ENCODE assay signal across 1 cellular context in the genomic region with DNA sequence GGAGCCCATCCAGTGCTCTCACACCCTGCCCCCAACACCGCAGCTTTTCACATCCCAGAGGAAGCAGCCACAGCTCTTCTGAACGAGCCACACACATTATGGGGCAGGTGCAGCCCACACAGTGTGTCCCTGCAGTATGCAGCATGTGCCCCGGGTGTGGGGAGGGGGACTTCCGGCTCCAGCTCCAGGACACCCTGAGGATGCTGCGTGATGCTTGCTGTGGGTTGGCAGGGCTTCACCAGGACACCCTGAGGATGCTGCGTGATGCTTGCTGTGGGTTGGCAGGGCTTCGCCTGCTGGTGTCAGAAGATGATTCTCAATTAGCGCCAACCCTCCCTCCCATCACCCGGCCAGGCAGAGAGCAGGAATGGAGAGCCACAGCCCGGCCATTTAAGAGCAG.
TF ChIP-seq lines count a peak whose summit lies in the region.

No MANE protein-coding gene starts in this region.

TF ChIP-seq in GM23338, 12 proteins besides CTCF, POLR2A, EP300 and RAD21 (continued from another document):
- TF ChIP-seq, protein P1, sequence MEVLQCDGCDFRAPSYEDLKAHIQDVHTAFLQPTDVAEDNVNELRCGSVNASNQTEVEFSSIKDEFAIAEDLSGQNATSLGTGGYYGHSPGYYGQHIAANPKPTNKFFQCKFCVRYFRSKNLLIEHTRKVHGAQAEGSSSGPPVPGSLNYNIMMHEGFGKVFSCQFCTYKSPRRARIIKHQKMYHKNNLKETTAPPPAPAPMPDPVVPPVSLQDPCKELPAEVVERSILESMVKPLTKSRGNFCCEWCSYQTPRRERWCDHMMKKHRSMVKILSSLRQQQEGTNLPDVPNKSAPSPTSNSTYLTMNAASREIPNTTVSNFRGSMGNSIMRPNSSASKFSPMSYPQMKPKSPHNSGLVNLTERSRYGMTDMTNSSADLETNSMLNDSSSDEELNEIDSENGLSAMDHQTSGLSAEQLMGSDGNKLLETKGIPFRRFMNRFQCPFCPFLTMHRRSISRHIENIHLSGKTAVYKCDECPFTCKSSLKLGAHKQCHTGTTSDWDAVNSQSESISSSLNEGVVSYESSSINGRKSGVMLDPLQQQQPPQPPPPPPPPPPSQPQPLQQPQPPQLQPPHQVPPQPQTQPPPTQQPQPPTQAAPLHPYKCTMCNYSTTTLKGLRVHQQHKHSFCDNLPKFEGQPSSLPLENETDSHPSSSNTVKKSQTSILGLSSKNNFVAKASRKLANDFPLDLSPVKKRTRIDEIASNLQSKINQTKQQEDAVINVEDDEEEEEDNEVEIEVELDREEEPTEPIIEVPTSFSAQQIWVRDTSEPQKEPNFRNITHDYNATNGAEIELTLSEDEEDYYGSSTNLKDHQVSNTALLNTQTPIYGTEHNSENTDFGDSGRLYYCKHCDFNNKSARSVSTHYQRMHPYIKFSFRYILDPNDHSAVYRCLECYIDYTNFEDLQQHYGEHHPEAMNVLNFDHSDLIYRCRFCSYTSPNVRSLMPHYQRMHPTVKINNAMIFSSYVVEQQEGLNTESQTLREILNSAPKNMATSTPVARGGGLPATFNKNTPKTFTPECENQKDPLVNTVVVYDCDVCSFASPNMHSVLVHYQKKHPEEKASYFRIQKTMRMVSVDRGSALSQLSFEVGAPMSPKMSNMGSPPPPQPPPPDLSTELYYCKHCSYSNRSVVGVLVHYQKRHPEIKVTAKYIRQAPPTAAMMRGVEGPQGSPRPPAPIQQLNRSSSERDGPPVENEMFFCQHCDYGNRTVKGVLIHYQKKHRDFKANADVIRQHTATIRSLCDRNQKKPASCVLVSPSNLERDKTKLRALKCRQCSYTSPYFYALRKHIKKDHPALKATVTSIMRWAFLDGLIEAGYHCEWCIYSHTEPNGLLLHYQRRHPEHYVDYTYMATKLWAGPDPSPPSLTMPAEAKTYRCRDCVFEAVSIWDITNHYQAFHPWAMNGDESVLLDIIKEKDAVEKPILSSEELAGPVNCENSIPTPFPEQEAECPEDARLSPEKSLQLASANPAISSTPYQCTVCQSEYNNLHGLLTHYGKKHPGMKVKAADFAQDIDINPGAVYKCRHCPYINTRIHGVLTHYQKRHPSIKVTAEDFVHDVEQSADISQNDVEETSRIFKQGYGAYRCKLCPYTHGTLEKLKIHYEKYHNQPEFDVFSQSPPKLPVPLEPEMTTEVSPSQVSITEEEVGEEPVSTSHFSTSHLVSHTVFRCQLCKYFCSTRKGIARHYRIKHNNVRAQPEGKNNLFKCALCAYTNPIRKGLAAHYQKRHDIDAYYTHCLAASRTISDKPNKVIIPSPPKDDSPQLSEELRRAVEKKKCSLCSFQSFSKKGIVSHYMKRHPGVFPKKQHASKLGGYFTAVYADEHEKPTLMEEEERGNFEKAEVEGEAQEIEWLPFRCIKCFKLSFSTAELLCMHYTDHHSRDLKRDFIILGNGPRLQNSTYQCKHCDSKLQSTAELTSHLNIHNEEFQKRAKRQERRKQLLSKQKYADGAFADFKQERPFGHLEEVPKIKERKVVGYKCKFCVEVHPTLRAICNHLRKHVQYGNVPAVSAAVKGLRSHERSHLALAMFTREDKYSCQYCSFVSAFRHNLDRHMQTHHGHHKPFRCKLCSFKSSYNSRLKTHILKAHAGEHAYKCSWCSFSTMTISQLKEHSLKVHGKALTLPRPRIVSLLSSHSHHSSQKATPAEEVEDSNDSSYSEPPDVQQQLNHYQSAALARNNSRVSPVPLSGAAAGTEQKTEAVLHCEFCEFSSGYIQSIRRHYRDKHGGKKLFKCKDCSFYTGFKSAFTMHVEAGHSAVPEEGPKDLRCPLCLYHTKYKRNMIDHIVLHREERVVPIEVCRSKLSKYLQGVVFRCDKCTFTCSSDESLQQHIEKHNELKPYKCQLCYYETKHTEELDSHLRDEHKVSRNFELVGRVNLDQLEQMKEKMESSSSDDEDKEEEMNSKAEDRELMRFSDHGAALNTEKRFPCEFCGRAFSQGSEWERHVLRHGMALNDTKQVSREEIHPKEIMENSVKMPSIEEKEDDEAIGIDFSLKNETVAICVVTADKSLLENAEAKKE (CRISPR knock-in tag; IDR thresholded peaks at IDR 0.05): no peak
- no peak for TF ChIP-seq JUNB (IDR thresholded peaks at IDR 0.05; ENCODE audit: unreplicated experiment)
- TF ChIP-seq EZH2phosphoT487 (IDR thresholded peaks at IDR 0.05; ENCODE audit: unreplicated experiment): no peak
- TF ChIP-seq, protein P2, sequence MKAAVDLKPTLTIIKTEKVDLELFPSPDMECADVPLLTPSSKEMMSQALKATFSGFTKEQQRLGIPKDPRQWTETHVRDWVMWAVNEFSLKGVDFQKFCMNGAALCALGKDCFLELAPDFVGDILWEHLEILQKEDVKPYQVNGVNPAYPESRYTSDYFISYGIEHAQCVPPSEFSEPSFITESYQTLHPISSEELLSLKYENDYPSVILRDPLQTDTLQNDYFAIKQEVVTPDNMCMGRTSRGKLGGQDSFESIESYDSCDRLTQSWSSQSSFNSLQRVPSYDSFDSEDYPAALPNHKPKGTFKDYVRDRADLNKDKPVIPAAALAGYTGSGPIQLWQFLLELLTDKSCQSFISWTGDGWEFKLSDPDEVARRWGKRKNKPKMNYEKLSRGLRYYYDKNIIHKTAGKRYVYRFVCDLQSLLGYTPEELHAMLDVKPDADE (IDR thresholded peaks at IDR 0.05): no peak
- TF ChIP-seq EZH2 (IDR thresholded peaks at IDR 0.05; ENCODE audit: low read depth, unreplicated experiment): no peak
- TF ChIP-seq NANOG (IDR thresholded peaks at IDR 0.05; ENCODE audit: borderline replicate concordance): no peak
TF ChIP-seq in GM23338: peak in this region for 0.
